In genomic region chr1:173407846-173408245, GRCh38 we compare ENCODE assay signal across 25 cellular contexts.
"Had no signal": no experiment of that assay in that cellular context is flagged by ENCODE, and none has a peak within 500 bp of the region (broad histone marks: within the 10 kb centered on the region; RNA-seq: fewer than 3 reads in every experiment).

No MANE protein-coding gene starts in this region.

- H3K27ac ChIP-seq: adrenal gland, SJSA1 had no signal

- DNase-seq: activated CD4-positive, alpha-beta memory T cell treated with anti-CD3 and anti-CD28 coated beads, Interleukin-2, amount 10 ng/mL, durations not matched to agents 7 days and 5 days; activated CD4-positive, alpha-beta T cell treated with anti-CD3 and anti-CD28 coated beads for 36 hours; activated CD4-positive, alpha-beta T cell treated with anti-CD3 and anti-CD28 coated beads, Interleukin-2, amount 50 U/mL, for 1 hour; activated CD4-positive, CD25-positive, alpha-beta regulatory T cell; activated naive CD4-positive, alpha-beta T cell treated with anti-CD3 and anti-CD28 coated beads, Interleukin-2, amount 50 U/mL, for 16 hours; activated naive CD8-positive, alpha-beta T cell treated with anti-CD3 and anti-CD28 coated beads, Interleukin-2, amount 10 ng/mL, durations not matched to agents 7 days and 5 days; activated T-cell treated with anti-CD3 and anti-CD28 coated beads for 4 hours; adrenal gland; anterior cingulate cortex; cerebellar nuclear complex; NCI-H1092; NCI-H1417 treated with DMSO at 0.1 percent for 48 hours; NCI-H1694; NCI-H2029; NCI-H2107; NCI-H2171 treated with DMSO at 0.1 percent for 48 hours; NCI-H226; NCI-H526 treated with DMSO at 0.1 percent for 48 hours; NK-92 treated with Interleukin-12 subunit alpha and Interleukin-12 subunit beta, amount 100 ng/mL, for 24 hours; PC-3; SHP77; T-helper 17 cell; T-helper 9 cell had no signal

- H3K27ac Mint-ChIP-seq: activated CD4-positive, alpha-beta memory T cell treated with anti-CD3 and anti-CD28 coated beads, Interleukin-2, amount 10 ng/mL, durations not matched to agents 7 days and 5 days; activated CD4-positive, alpha-beta T cell treated with anti-CD3 and anti-CD28 coated beads for 36 hours; activated naive CD8-positive, alpha-beta T cell treated with anti-CD3 and anti-CD28 coated beads, Interleukin-2, amount 10 ng/mL, durations not matched to agents 7 days and 5 days had no signal

- H3K9me3 Mint-ChIP-seq: activated CD4-positive, alpha-beta memory T cell treated with anti-CD3 and anti-CD28 coated beads, Interleukin-2, amount 10 ng/mL, durations not matched to agents 7 days and 5 days; activated naive CD8-positive, alpha-beta T cell treated with anti-CD3 and anti-CD28 coated beads, Interleukin-2, amount 10 ng/mL, durations not matched to agents 7 days and 5 days had no signal

- ATAC-seq: PC-3, SK-N-SH treated with all-trans-retinoic acid at 6 μM for 48 hours, T-helper 17 cell had no signal

- H3K36me3 ChIP-seq: adrenal gland, SJSA1 had no signal

- H3K9me3 ChIP-seq: adrenal gland, SJSA1 had no signal

- H3K27me3 ChIP-seq: adrenal gland, SJSA1 had no signal

- H3K27me3 Mint-ChIP-seq: activated CD4-positive, alpha-beta memory T cell treated with anti-CD3 and anti-CD28 coated beads, Interleukin-2, amount 10 ng/mL, durations not matched to agents 7 days and 5 days; activated CD4-positive, alpha-beta T cell treated with anti-CD3 and anti-CD28 coated beads for 36 hours; T-helper 17 cell had no signal

- H3K4me3 ChIP-seq: adrenal gland, SJSA1 had no signal

- H3K4me3 Mint-ChIP-seq: activated CD4-positive, alpha-beta memory T cell treated with anti-CD3 and anti-CD28 coated beads, Interleukin-2, amount 10 ng/mL, durations not matched to agents 7 days and 5 days; activated CD4-positive, alpha-beta T cell treated with anti-CD3 and anti-CD28 coated beads for 36 hours; T-helper 17 cell had no signal
